23 cellular contexts compared by ENCODE assay signal in the genomic region with DNA sequence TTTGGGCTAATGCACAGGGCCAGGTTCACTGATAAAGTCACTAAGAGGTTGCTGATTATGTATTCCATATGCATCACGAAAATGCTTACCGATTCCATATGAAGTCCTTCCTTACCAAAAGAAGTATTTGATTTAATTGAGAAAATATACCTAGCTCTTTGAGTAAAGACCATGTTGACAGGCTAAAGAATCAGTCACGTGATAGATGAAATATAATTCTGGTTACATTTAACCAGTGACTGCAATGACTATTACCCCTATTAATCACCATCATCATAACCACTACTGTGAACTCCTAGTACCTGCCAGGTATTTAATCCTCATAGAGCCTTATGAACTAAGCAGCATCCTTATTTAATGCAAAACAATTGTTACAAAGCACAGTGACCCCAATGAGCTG.
DNase-seq lines count a peak whose midpoint lies in the region; ATAC-seq and TF ChIP-seq lines count a peak whose summit lies in the region.
"Had no signal": no experiment of that assay in that cellular context is flagged by ENCODE, and none has a peak within 500 bp of the region (broad histone marks: within the 10 kb centered on the region; RNA-seq: fewer than 3 reads in every experiment).

No MANE protein-coding gene starts in this region.

- no peak for TF ChIP-seq CTCF in HFFc6 (IDR thresholded peaks at IDR 0.05)
- TF ChIP-seq CTCF in osteoblast (IDR thresholded peaks at IDR 0.05; ENCODE audit: extremely low read depth, low read depth, low read length): no peak

- H3K27me3 Mint-ChIP-seq in activated T-cell treated with anti-CD3 and anti-CD28 coated beads, Interleukin-2, amount 50 U/mL, for 24 hours: no peaks in the 10 kb centered on the region
- H3K27me3 Mint-ChIP-seq in activated T-cell treated with anti-CD3 and anti-CD28 coated beads, Interleukin-2, amount 50 U/mL, for 4 hours (ENCODE audit: low read depth): no peaks in the 10 kb centered on the region
- H3K27me3 Mint-ChIP-seq in HFFc6 (ENCODE audit: insufficient read depth): no peaks in the 10 kb centered on the region
- H3K27me3 Mint-ChIP-seq in activated naive CD8-positive, alpha-beta T cell treated with anti-CD3 and anti-CD28 coated beads, Interleukin-2, amount 50 U/mL, for 24 hours: no peaks in the 10 kb centered on the region
- H3K27me3 Mint-ChIP-seq in activated CD4-positive, alpha-beta T cell treated with anti-CD3 and anti-CD28 coated beads for 36 hours: no peaks in the 10 kb centered on the region

- no peaks in the 10 kb centered on the region for H3K36me3 ChIP-seq in osteoblast (ENCODE audit: insufficient read depth, low read length)
- H3K36me3 ChIP-seq: BE2C had no signal

- no peak overlapping the region for H3K4me3 Mint-ChIP-seq in activated T-cell treated with anti-CD3 and anti-CD28 coated beads, Interleukin-2, amount 50 U/mL, for 24 hours
- H3K4me3 Mint-ChIP-seq in activated T-cell treated with anti-CD3 and anti-CD28 coated beads, Interleukin-2, amount 50 U/mL, for 4 hours: no peak overlapping the region
- H3K4me3 Mint-ChIP-seq in HFFc6: no peak overlapping the region
- H3K4me3 Mint-ChIP-seq in activated naive CD8-positive, alpha-beta T cell treated with anti-CD3 and anti-CD28 coated beads, Interleukin-2, amount 50 U/mL, for 24 hours: no peak overlapping the region
- no peak overlapping the region for H3K4me3 Mint-ChIP-seq in activated CD4-positive, alpha-beta T cell treated with anti-CD3 and anti-CD28 coated beads for 36 hours
- H3K4me3 Mint-ChIP-seq: CD8-positive, alpha-beta T cell; GM23338 had no signal

- peaks cover 76% of the 10 kb centered on the region for H3K36me3 Mint-ChIP-seq in activated T-cell treated with anti-CD3 and anti-CD28 coated beads, Interleukin-2, amount 50 U/mL, for 24 hours (ENCODE audit: low read depth)
- H3K36me3 Mint-ChIP-seq in activated T-cell treated with anti-CD3 and anti-CD28 coated beads, Interleukin-2, amount 50 U/mL, for 4 hours (ENCODE audit: insufficient read depth): peaks cover 41% of the 10 kb centered on the region
- H3K36me3 Mint-ChIP-seq in HFFc6 (ENCODE audit: low read depth): peaks cover 13% of the 10 kb centered on the region; the same call in 1 of the 2 replicates
- H3K36me3 Mint-ChIP-seq in activated naive CD8-positive, alpha-beta T cell treated with anti-CD3 and anti-CD28 coated beads, Interleukin-2, amount 50 U/mL, for 24 hours (ENCODE audit: low read depth): peaks cover 35% of the 10 kb centered on the region
- H3K36me3 Mint-ChIP-seq in activated CD4-positive, alpha-beta T cell treated with anti-CD3 and anti-CD28 coated beads for 36 hours (ENCODE audit: low read depth): peaks cover 37% of the 10 kb centered on the region

- no peaks in the 10 kb centered on the region for H4K20me1 ChIP-seq in osteoblast (ENCODE audit: insufficient read depth, low read length)

- no peak overlapping the region for H3K4me2 ChIP-seq in osteoblast (ENCODE audit: insufficient read depth, low read length)
- H3K4me2 ChIP-seq: GM23338, KMS-11 had no signal

- peaks cover 89% of the 10 kb centered on the region for H3K4me1 Mint-ChIP-seq in activated T-cell treated with anti-CD3 and anti-CD28 coated beads, Interleukin-2, amount 50 U/mL, for 24 hours (ENCODE audit: low read depth)
- peaks cover 80% of the 10 kb centered on the region for H3K4me1 Mint-ChIP-seq in activated T-cell treated with anti-CD3 and anti-CD28 coated beads, Interleukin-2, amount 50 U/mL, for 4 hours (ENCODE audit: low read depth)
- H3K4me1 Mint-ChIP-seq in HFFc6 (ENCODE audit: low read depth): peaks cover 83% of the 10 kb centered on the region
- H3K4me1 Mint-ChIP-seq in activated naive CD8-positive, alpha-beta T cell treated with anti-CD3 and anti-CD28 coated beads, Interleukin-2, amount 50 U/mL, for 24 hours: peaks cover 82% of the 10 kb centered on the region
- H3K4me1 Mint-ChIP-seq in activated CD4-positive, alpha-beta T cell treated with anti-CD3 and anti-CD28 coated beads for 36 hours: peaks cover 80% of the 10 kb centered on the region

- H3K27me3 ChIP-seq in osteoblast (ENCODE audit: insufficient read depth, low read length): no peaks in the 10 kb centered on the region
- H3K27me3 ChIP-seq: BE2C had no signal

- H3K9me3 ChIP-seq in osteoblast (ENCODE audit: low read depth, low read length): no peaks in the 10 kb centered on the region
- H3K9me3 ChIP-seq: BE2C had no signal

- no peak overlapping the region for H3K4me3 ChIP-seq in osteoblast (ENCODE audit: insufficient read depth, low read length)
- H3K4me3 ChIP-seq: GM23338 had no signal

- peak overlapping the region; percentile 38 for H3K27ac Mint-ChIP-seq in activated T-cell treated with anti-CD3 and anti-CD28 coated beads, Interleukin-2, amount 50 U/mL, for 24 hours
- 0 out of 2 replicates have a peak overlapping the region, but pooled peaks have one; percentile 34 for H3K27ac Mint-ChIP-seq in HFFc6
- peak overlapping the region; percentile 8 for H3K27ac Mint-ChIP-seq in activated naive CD8-positive, alpha-beta T cell treated with anti-CD3 and anti-CD28 coated beads, Interleukin-2, amount 50 U/mL, for 24 hours
- no peak overlapping the region for H3K27ac Mint-ChIP-seq in activated CD4-positive, alpha-beta T cell treated with anti-CD3 and anti-CD28 coated beads for 36 hours
- H3K27ac Mint-ChIP-seq: CD8-positive, alpha-beta T cell; GM23338 had no signal

- peaks cover 35% of the 10 kb centered on the region for H3K4me1 ChIP-seq in osteoblast (ENCODE audit: insufficient read depth, low read length)

- POLR2A ChIA-PET in activated CD4-positive, alpha-beta T cell treated with anti-CD3 and anti-CD28 coated beads for 36 hours (lab: Charles Lee): interaction anchor here (0.7 kb wide), 2 partner anchors 39 to 173 kb away, joined by 3 to 7 read pairs; no protein-coding TSS in a partner anchor

- DNase-seq in activated T-cell treated with anti-CD3 and anti-CD28 coated beads, Interleukin-2, amount 50 U/mL, for 24 hours: no peak
- DNase-seq in activated T-cell treated with anti-CD3 and anti-CD28 coated beads, Interleukin-2, amount 50 U/mL, for 4 hours: no peak
- DNase-seq in HFFc6: no peak
- no peak for DNase-seq in activated naive CD8-positive, alpha-beta T cell treated with anti-CD3 and anti-CD28 coated beads, Interleukin-2, amount 50 U/mL, for 24 hours
- peak; percentile 30 for DNase-seq in osteoblast (ENCODE audit: insufficient read length, low spot score, missing footprints)
- no peak for DNase-seq in activated CD4-positive, alpha-beta T cell treated with anti-CD3 and anti-CD28 coated beads for 36 hours
- DNase-seq: BE2C; Calu3; CD8-positive, alpha-beta T cell; GF-D8; HCEC 1CT; NCI-H1417; NCI-H187; NCI-H2107; NCI-H2227 treated with DMSO at 0.1 percent for 48 hours; NCI-H510A treated with DMSO at 0.1 percent for 48 hours; NCI-H774; OCI-M1; SHP77 had no signal

- H3K9me3 Mint-ChIP-seq in activated T-cell treated with anti-CD3 and anti-CD28 coated beads, Interleukin-2, amount 50 U/mL, for 24 hours: no peaks in the 10 kb centered on the region
- no peaks in the 10 kb centered on the region for H3K9me3 Mint-ChIP-seq in activated T-cell treated with anti-CD3 and anti-CD28 coated beads, Interleukin-2, amount 50 U/mL, for 4 hours
- no peaks in the 10 kb centered on the region for H3K9me3 Mint-ChIP-seq in HFFc6
- no peaks in the 10 kb centered on the region for H3K9me3 Mint-ChIP-seq in activated naive CD8-positive, alpha-beta T cell treated with anti-CD3 and anti-CD28 coated beads, Interleukin-2, amount 50 U/mL, for 24 hours
- no peaks in the 10 kb centered on the region for H3K9me3 Mint-ChIP-seq in activated CD4-positive, alpha-beta T cell treated with anti-CD3 and anti-CD28 coated beads for 36 hours (ENCODE audit: low read depth)
- H3K9me3 Mint-ChIP-seq: CD8-positive, alpha-beta T cell; GM23338 had no signal

- peaks cover 58% of the 10 kb centered on the region for H3K79me2 ChIP-seq in osteoblast (ENCODE audit: insufficient read depth, low read length)

- no peak overlapping the region for H3K27ac ChIP-seq in osteoblast (ENCODE audit: low read depth, low read length)
- H3K27ac ChIP-seq: KMS-11 had no signal

- intact Hi-C loops in activated CD4-positive, alpha-beta T cell treated with anti-CD3 and anti-CD28 coated beads for 36 hours (cut with DNase I, micrococcal nuclease): loop anchor here in 1 of 2 experiments (5.0 kb wide), 1 partner anchor 143 kb away; no protein-coding TSS in a partner anchor

- CTCF ChIA-PET in activated CD4-positive, alpha-beta T cell treated with anti-CD3 and anti-CD28 coated beads for 36 hours (lab: Charles Lee): interaction anchor here (0.6 to 5.4 kb wide), 4 partner anchors 9 to 230 kb away, joined by 3 to 37 read pairs (median 4); no protein-coding TSS in a partner anchor

- no peak overlapping the region for H2AFZ ChIP-seq in osteoblast (ENCODE audit: low read length)
- H2AFZ ChIP-seq: GM23338 had no signal

- no peak for ATAC-seq in activated T-cell treated with anti-CD3 and anti-CD28 coated beads, Interleukin-2, amount 50 U/mL, for 4 hours
- no peak for ATAC-seq in activated naive CD8-positive, alpha-beta T cell treated with anti-CD3 and anti-CD28 coated beads, Interleukin-2, amount 50 U/mL, for 24 hours
- ATAC-seq in activated CD4-positive, alpha-beta T cell treated with anti-CD3 and anti-CD28 coated beads for 36 hours: no peak
- ATAC-seq in HG02763 (IDR thresholded peaks at IDR 0.05; ENCODE audit: unreplicated experiment): no peak
- ATAC-seq: CD8-positive, alpha-beta T cell; GM23338; HepG2 had no signal
